In genomic region chr13:94947392-94947791, GRCh38 we compare ENCODE assay signal across 18 cellular contexts.
"Had no signal": no experiment of that assay in that cellular context is flagged by ENCODE, and none has a peak within 500 bp of the region (broad histone marks: within the 10 kb centered on the region; RNA-seq: fewer than 3 reads in every experiment).

No MANE protein-coding gene starts in this region.

- H3K36me3 ChIP-seq: gastrocnemius medialis, heart left ventricle, right lobe of liver, suprapubic skin, upper lobe of left lung had no signal

- H3K4me1 Mint-ChIP-seq: activated naive CD8-positive, alpha-beta T cell treated with anti-CD3 and anti-CD28 coated beads for 36 hours; nephron had no signal

- H3K27ac Mint-ChIP-seq: activated naive CD8-positive, alpha-beta T cell treated with anti-CD3 and anti-CD28 coated beads for 36 hours; activated T-helper 1 cell treated with anti-CD3 and anti-CD28 coated beads, Interleukin-12 subunit alpha, Interleukin-12 subunit beta, Interleukin-2, Interleukin-4 antibody, amounts not matched to agents 30 ng/mL and 10 ng/mL and 1 ng/mL, durations not matched to agents 14 hours and 24 hours and 36 hours; effector memory CD8-positive, alpha-beta T cell; nephron; T-helper 2 cell treated with Interferon-gamma antibody and Interleukin-4, amounts not matched to agents 5 μg/mL and 100 μg/mL, for 36 hours had no signal

- H3K4me3 ChIP-seq: body of pancreas, gastrocnemius medialis, heart left ventricle, psoas muscle, right lobe of liver, smooth muscle cell, suprapubic skin, upper lobe of left lung had no signal

- H3K27ac ChIP-seq: body of pancreas, gastrocnemius medialis, heart left ventricle, psoas muscle, right lobe of liver, suprapubic skin, upper lobe of left lung had no signal

- H3K9me3 ChIP-seq: body of pancreas, gastrocnemius medialis, psoas muscle, right lobe of liver, suprapubic skin, upper lobe of left lung had no signal

- H3K9me3 Mint-ChIP-seq: activated naive CD8-positive, alpha-beta T cell treated with anti-CD3 and anti-CD28 coated beads for 36 hours; activated T-helper 1 cell treated with anti-CD3 and anti-CD28 coated beads, Interleukin-12 subunit alpha, Interleukin-12 subunit beta, Interleukin-2, Interleukin-4 antibody, amounts not matched to agents 30 ng/mL and 10 ng/mL and 1 ng/mL, durations not matched to agents 14 hours and 24 hours and 36 hours; effector memory CD8-positive, alpha-beta T cell; nephron; T-helper 2 cell treated with Interferon-gamma antibody and Interleukin-4, amounts not matched to agents 5 μg/mL and 100 μg/mL, for 36 hours had no signal

- H3K4me3 Mint-ChIP-seq: activated naive CD8-positive, alpha-beta T cell treated with anti-CD3 and anti-CD28 coated beads for 36 hours; activated T-helper 1 cell treated with anti-CD3 and anti-CD28 coated beads, Interleukin-12 subunit alpha, Interleukin-12 subunit beta, Interleukin-2, Interleukin-4 antibody, amounts not matched to agents 30 ng/mL and 10 ng/mL and 1 ng/mL, durations not matched to agents 14 hours and 24 hours and 36 hours; effector memory CD8-positive, alpha-beta T cell; nephron; T-helper 2 cell treated with Interferon-gamma antibody and Interleukin-4, amounts not matched to agents 5 μg/mL and 100 μg/mL, for 36 hours had no signal

- H3K4me1 ChIP-seq: body of pancreas, gastrocnemius medialis, heart left ventricle, psoas muscle, right lobe of liver, suprapubic skin, upper lobe of left lung had no signal

- DNase-seq: activated CD4-positive, alpha-beta T cell treated with anti-CD3 and anti-CD28 coated beads, Interleukin-2, amount 50 U/mL, for 1 hour; activated CD8-positive, alpha-beta memory T cell treated with anti-CD3 and anti-CD28 coated beads for 24 hours; activated naive CD8-positive, alpha-beta T cell treated with anti-CD3 and anti-CD28 coated beads for 36 hours; body of pancreas; central memory CD4-positive, alpha-beta T cell; cortex of kidney; effector memory CD8-positive, alpha-beta T cell; gastrocnemius medialis; heart left ventricle; psoas muscle; right lobe of liver; stimulated activated naive CD8-positive, alpha-beta T cell treated with anti-CD3 and anti-CD28 coated beads, Interleukin-15, Interleukin-2, amounts not matched to agents 100 U/mL and 50 U/mL, for 24 hours; upper lobe of left lung had no signal

- H3K27me3 ChIP-seq: body of pancreas, gastrocnemius medialis, right lobe of liver, suprapubic skin, upper lobe of left lung had no signal
